In genomic region chr16:57083469-57083868, GRCh38 we compare ENCODE assay signal across 8 cellular contexts. TPM values are rescaled to one million over a fixed set of nuclear protein-coding genes. Genes with fewer than 3 reads are reported as not detected.
DNase-seq lines count a peak whose midpoint lies in the region; ATAC-seq, FAIRE-seq and TF ChIP-seq lines count a peak whose summit lies in the region.
"Had no signal": no experiment of that assay in that cellular context is flagged by ENCODE, and none has a peak within 500 bp of the region (broad histone marks: within the 10 kb centered on the region; RNA-seq: fewer than 3 reads in every experiment).

No MANE protein-coding gene starts in this region.

- no peak overlapping the region for H2BK120ac ChIP-seq in H1 (replicated peaks; ENCODE audit: low read depth, low read length)

- H3K4me1 ChIP-seq in HepG2 (ENCODE audit: insufficient read depth, low read length) (peaks cover 15% of the 10 kb centered on the region), right lobe of liver (peaks cover 0 to 9% (median 2%) of the 10 kb centered on the region in 4 donors), H1 (replicated peaks in 1 of 4; ENCODE audit: control insufficient read depth in 3 of 4, insufficient read depth in 4 of 4, low read length in 3 of 4) (peaks cover 0 to 2% (median 0%) of the 10 kb centered on the region in 4 experiments; a peak in 1 of 7 replicates), MM.1S (ENCODE audit: low read length) (no peaks in the 10 kb centered on the region), mucosa of descending colon (ENCODE audit: low read depth) (peaks cover 3% of the 10 kb centered on the region)

- H3K18ac ChIP-seq in H1 (ENCODE audit: extremely low read depth, low read length): no peak overlapping the region

- H3K79me2 ChIP-seq in HepG2 (ENCODE audit: insufficient read depth, low read length) (no peaks in the 10 kb centered on the region), H1 (ENCODE audit: control insufficient read depth in 1 of 2, insufficient read depth in 2 of 2, low read length in 2 of 2) (no peaks in the 10 kb centered on the region), MM.1S (ENCODE audit: low read length) (no peaks in the 10 kb centered on the region)

- no peaks in the 10 kb centered on the region for H4K20me1 ChIP-seq in HepG2 (ENCODE audit: insufficient read depth, low read length)
- no peaks in the 10 kb centered on the region for H4K20me1 ChIP-seq in H1 (replicated peaks in 1 of 2; ENCODE audit: control insufficient read depth in 1 of 2, insufficient read depth in 2 of 2, low read length in 2 of 2)
- H4K20me1 ChIP-seq in MM.1S (ENCODE audit: insufficient read depth, low read length): no peaks in the 10 kb centered on the region

- H3K27me3 ChIP-seq in HepG2 (ENCODE audit: control insufficient read depth in 1 of 2, insufficient read depth in 2 of 2, low read length in 2 of 2) (peaks cover 2 to 30% of the 10 kb centered on the region in 2 experiments), right lobe of liver (no peaks in the 10 kb centered on the region), HL-60 (ENCODE audit: insufficient read depth, poor library complexity, severe bottlenecking) (no peaks in the 10 kb centered on the region), H1 (replicated peaks in 1 of 4; ENCODE audit: control insufficient read depth in 3 of 4, extremely low read depth in 1 of 4, insufficient read depth in 3 of 4, low read length in 3 of 4) (no peaks in the 10 kb centered on the region), MM.1S (replicated peaks; ENCODE audit: insufficient read depth, low read length) (no peaks in the 10 kb centered on the region; the same call in 1 of the 2 replicates)

- no peaks in the 10 kb centered on the region for H3K79me1 ChIP-seq in H1 (ENCODE audit: low read depth, low read length)

- no peak overlapping the region for H2BK20ac ChIP-seq in H1 (ENCODE audit: low read length)

- 46% methylated on average over 8 of the region's 8 CpGs for WGBS in HepG2 (ENCODE audit: low lambda C conversion rate)
- 43% methylated on average over 1 of the region's 8 CpGs for WGBS in right lobe of liver (ENCODE audit: insufficient coverage, low coverage, low lambda C conversion rate, missing lambda C conversion rate)
- 72% methylated on average over 8 of the region's 8 CpGs; no CpG with 5 or more reads in 1 of the 2 experiments for WGBS in H1 (ENCODE audit: extremely low coverage in 1 of 2, insufficient coverage in 1 of 2, insufficient read length in 1 of 2, insufficient replicate concordance in 2 of 2, low coverage in 1 of 2, low lambda C conversion rate in 2 of 2, missing lambda C conversion rate in 1 of 2), 2 experiments

- H3K36me3 ChIP-seq in HepG2 (replicated peaks in 1 of 2; ENCODE audit: control insufficient read depth in 1 of 2, insufficient read depth in 2 of 2, low read length in 2 of 2): no peaks in the 10 kb centered on the region
- H3K36me3 ChIP-seq in right lobe of liver: no peaks in the 10 kb centered on the region
- no peaks in the 10 kb centered on the region for H3K36me3 ChIP-seq in H1 (ENCODE audit: control insufficient read depth in 2 of 4, insufficient read depth in 4 of 4, low read length in 3 of 4)
- no peaks in the 10 kb centered on the region for H3K36me3 ChIP-seq in MM.1S (replicated peaks; ENCODE audit: insufficient read depth, low read length)
- H3K36me3 ChIP-seq in mucosa of descending colon (ENCODE audit: low read depth): no peaks in the 10 kb centered on the region

- H3F3A ChIP-seq in MM.1S (ENCODE audit: insufficient read depth, low read length): no peaks in the 10 kb centered on the region

- H2BK12ac ChIP-seq in H1 (ENCODE audit: low read depth, low read length): no peak overlapping the region

- no peak overlapping the region for H2BK5ac ChIP-seq in H1 (ENCODE audit: low read depth, low read length)

- TF ChIP-seq CTCF in HepG2 (CRISPR knock-in tag; IDR thresholded peaks at IDR 0.05) (no peak), right lobe of liver (IDR thresholded peaks at IDR 0.05) (no peak), HL-60 (IDR thresholded peaks at IDR 0.05; ENCODE audit: insufficient read depth, low read length) (no peak), H1 (IDR thresholded peaks at IDR 0.05; ENCODE audit: control extremely low read depth in 1 of 3, insufficient read depth in 1 of 3, low read depth in 1 of 3, low read length in 3 of 3) (no peak), MM.1S (IDR thresholded peaks at IDR 0.05; ENCODE audit: low read length) (no peak), mucosa of descending colon (IDR thresholded peaks at IDR 0.05) (no peak)

- no peak overlapping the region for H4K8ac ChIP-seq in H1 (ENCODE audit: extremely low read depth, insufficient read depth, low read length)

- H3K4me2 ChIP-seq in HepG2 (ENCODE audit: low read depth, low read length): 0 out of 2 replicates have a peak overlapping the region, but pooled peaks have one; percentile 21
- no peak overlapping the region for H3K4me2 ChIP-seq in H1 (ENCODE audit: insufficient read depth in 1 of 2, low read depth in 2 of 2, low read length in 2 of 2)
- H3K4me2 ChIP-seq in MM.1S (ENCODE audit: low read depth, low read length): no peak overlapping the region

- 0 out of 2 replicates have a peak overlapping the region, but pooled peaks have one; percentile 53 for H2BK15ac ChIP-seq in H1 (ENCODE audit: low read length)

- BruUV-seq in HepG2 (replicated peaks; lab: Mats Ljungman, UMichigan): no TSS peak

- intact Hi-C loops in HepG2 (cut with micrococcal nuclease; ENCODE audit: unreplicated experiment): loop anchor here (5.0 to 10.0 kb wide), 2 partner anchors 199 to 331 kb away; partner anchors contain the start of gene PLLP
- intact Hi-C loops in right lobe of liver (cut with DNase I): loop anchor here in 1 of 2 donors (10.0 kb wide), 2 partner anchors 81 to 211 kb away; no protein-coding TSS in a partner anchor
- intact Hi-C loops in mucosa of descending colon (cut with DNase I, micrococcal nuclease): loop anchor here in 1 of 2 donors (10.0 kb wide), 1 partner anchor 81 kb away; no protein-coding TSS in a partner anchor

- ATAC-seq in HepG2 (no peak), right lobe of liver (no peak), mucosa of descending colon (no peak), GM18861 (IDR thresholded peaks at IDR 0.05; ENCODE audit: unreplicated experiment) (no peak)

- H2AFZ ChIP-seq in HepG2 (ENCODE audit: low read length): no peak overlapping the region
- H2AFZ ChIP-seq in H1 (ENCODE audit: low read length): no peak overlapping the region
- H2AFZ ChIP-seq in MM.1S (ENCODE audit: low read length): no peak overlapping the region

- TF ChIP-seq POLR2A in HepG2 (IDR thresholded peaks at IDR 0.05; ENCODE audit: insufficient read depth in 1 of 2, low read depth in 2 of 2, low read length in 2 of 2) (no peak), right lobe of liver (IDR thresholded peaks at IDR 0.05) (no peak), H1 (IDR thresholded peaks at IDR 0.05; ENCODE audit: control extremely low read depth in 1 of 2, low read depth in 2 of 2, low read length in 2 of 2) (no peak)

- H3K27ac ChIP-seq in HepG2 (ENCODE audit: extremely low read length, insufficient read depth, low read length): no peak overlapping the region
- H3K27ac ChIP-seq in right lobe of liver: no peak overlapping the region
- H3K27ac ChIP-seq in HL-60 (replicated peaks): peak overlapping the region; percentile 89
- no peak overlapping the region for H3K27ac ChIP-seq in H1 (ENCODE audit: low read depth, low read length)
- no peak overlapping the region for H3K27ac ChIP-seq in MM.1S (ENCODE audit: low read length)

- TF ChIP-seq RAD21 in HepG2 (CRISPR knock-in tag; IDR thresholded peaks at IDR 0.05) (no peak), H1 (IDR thresholded peaks at IDR 0.05 in 1 of 2, conservative IDR thresholded peaks at IDR 0.05 in 1 of 2; ENCODE audit: low read depth in 2 of 2, low read length in 2 of 2) (no peak)

- in situ Hi-C loops in HepG2 (cut with HindIII; ENCODE audit: extremely low pct_ligation_motif_present, low pct_unique_long_range_greater_than_20kb): loop anchor here (10.0 kb wide), 1 partner anchor 211 kb away; no protein-coding TSS in a partner anchor

- H3K9me2 ChIP-seq in MM.1S (replicated peaks; ENCODE audit: insufficient read depth, low read length): no peaks in the 10 kb centered on the region

- H3K9ac ChIP-seq in HepG2 (ENCODE audit: insufficient read depth, low read depth, low read length) (no peak overlapping the region), H1 (replicated peaks in 1 of 4; ENCODE audit: extremely low read depth in 1 of 4, low read depth in 3 of 4, low read length in 3 of 4) (no peak overlapping the region), MM.1S (ENCODE audit: low read length) (no peak overlapping the region)

- FAIRE-seq in HepG2 (lab: Jason Lieb, UNC) (peak; percentile 56), H1 (lab: Jason Lieb, UNC) (no peak)

- H4K91ac ChIP-seq in H1 (replicated peaks; ENCODE audit: insufficient read length, low read length): no peak overlapping the region

- no peak overlapping the region for H3K56ac ChIP-seq in H1 (replicated peaks; ENCODE audit: insufficient read length, low read depth, low read length)

- H3K23ac ChIP-seq in H1 (ENCODE audit: insufficient read length): no peak overlapping the region

- DNase-seq in HepG2 (ENCODE audit: low spot score) (no peak), right lobe of liver (no peak), HL-60 (ENCODE audit: low read depth in 1 of 2, low spot score in 1 of 2) (no peak), H1 (ENCODE audit: low read depth in 1 of 2, low spot score in 2 of 2) (no peak), MM.1S (no peak), mucosa of descending colon (no peak)
- DNase-seq: NCI-H187 had no signal

- H3K9me3 ChIP-seq in HepG2 (ENCODE audit: low read length) (no peaks in the 10 kb centered on the region), right lobe of liver (no peaks in the 10 kb centered on the region), H1 (ENCODE audit: insufficient read depth in 2 of 2, low read depth in 1 of 2, low read length in 1 of 2) (no peaks in the 10 kb centered on the region), MM.1S (replicated peaks; ENCODE audit: insufficient read depth, low read length) (no peaks in the 10 kb centered on the region), mucosa of descending colon (no peaks in the 10 kb centered on the region)

- H3K4me3 ChIP-seq in HepG2 (replicated peaks in 1 of 3; ENCODE audit: insufficient read depth in 1 of 3, low read depth in 2 of 3, low read length in 3 of 3) (no peak overlapping the region), right lobe of liver (no peak overlapping the region), HL-60 (replicated peaks; ENCODE audit: insufficient read depth, low read length) (no peak overlapping the region), H1 (ENCODE audit: extremely low read depth in 1 of 4, insufficient read depth in 2 of 4, low read depth in 3 of 4, low read length in 4 of 4) (no peak overlapping the region), MM.1S (ENCODE audit: low read length) (no peak overlapping the region), mucosa of descending colon (no peak overlapping the region)

- H4K5ac ChIP-seq in H1 (ENCODE audit: insufficient read length, low read depth, low read length): no peak overlapping the region

- TF ChIP-seq EP300 in HepG2 (IDR thresholded peaks at IDR 0.05; ENCODE audit: low read depth in 2 of 2, low read length in 2 of 2) (no peak), HepG2 (CRISPR knock-in tag; IDR thresholded peaks at IDR 0.05; ENCODE audit: borderline replicate concordance) (no peak), H1 (IDR thresholded peaks at IDR 0.05; ENCODE audit: borderline replicate concordance in 1 of 2, low read depth in 2 of 2, low read length in 2 of 2) (no peak)

- CTCF ChIA-PET in HepG2 (lab: Yijun Ruan, JAX; ENCODE audit: low intra/inter-chr PET ratio, low total read pairs) (interaction anchor here (0.8 to 1.7 kb wide), 6 partner anchors 85 to 339 kb away, joined by 3 to 16 read pairs (median 4); no protein-coding TSS in a partner anchor), H1 (lab: Charles Lee; ENCODE audit: partially characterized antibody) (interaction anchor here (0.5 to 7.0 kb wide), 28 partner anchors 7 to 1618 kb away, joined by 3 to 100 read pairs (median 4); partner anchors contain the start of gene CPNE2)

- H3K14ac ChIP-seq in H1 (ENCODE audit: insufficient read length): no peak overlapping the region

- H3K23me2 ChIP-seq in H1 (ENCODE audit: low read depth, low read length): no peaks in the 10 kb centered on the region

- POLR2A ChIA-PET in HepG2 (lab: Yijun Ruan, JAX) (interaction anchor here (1.2 kb wide), 1 partner anchor 162 kb away, joined by 3 read pairs; the partner anchor contains the start of gene ARL2BP), H1 (lab: Charles Lee; ENCODE audit: partially characterized antibody) (interaction anchor here (1.1 kb wide), 1 partner anchor 71 kb away, joined by 3 read pairs; no protein-coding TSS in a partner anchor)

- no peak overlapping the region for H3K4ac ChIP-seq in H1 (replicated peaks; ENCODE audit: insufficient read length, low read depth, low read length)

- H2AK5ac ChIP-seq in H1 (ENCODE audit: low read depth, low read length): no peak overlapping the region

RNA-seq across cellular contexts. Expression of gene CPNE2, which starts 8.9 kb away (rescaled TPM):
- 8.0 and 10.6 TPM in 2 replicates for total RNA-seq in HepG2 (2016; rRNA removed; fragmentation: Illumina TruSeq; extraction: Trizol)
- total RNA-seq in HepG2 (2016; cell fraction: cytosol; rRNA removed; fragmentation: Illumina TruSeq; extraction: Trizol; ENCODE audit: low read depth): 10.8 and 13.6 TPM in 2 replicates
- total RNA-seq in HepG2 (2016; cell fraction: insoluble cytoplasmic fraction; rRNA removed; fragmentation: Illumina TruSeq; extraction: Trizol): 8.2 and 9.0 TPM in 2 replicates
- 20.7 and 21.8 TPM in 2 replicates for total RNA-seq in HepG2 (2016; cell fraction: membrane; rRNA removed; fragmentation: Illumina TruSeq; extraction: Trizol)
- total RNA-seq in HepG2 (2016; cell fraction: nucleus; rRNA removed; fragmentation: Illumina TruSeq; extraction: Trizol): 5.8 and 6.8 TPM in 2 replicates
- polyA plus RNA-seq in HepG2 (2011; rRNA removed): 23.3 and 33.2 TPM in 2 replicates
- polyA plus RNA-seq in HepG2 (2011; cell fraction: cytosol; rRNA removed): 24.9 and 25.8 TPM in 2 replicates
- polyA plus RNA-seq in HepG2 (2011; cell fraction: nucleus; rRNA removed): 13.9 and 16.9 TPM in 2 replicates
- 6.6 and 13.1 TPM in 2 replicates for polyA plus RNA-seq in HepG2 (2012)
- 21.1 and 23.1 TPM in 2 replicates for polyA plus RNA-seq in HepG2 (2016; cell fraction: cytosol; fragmentation: Illumina TruSeq; extraction: Trizol; ENCODE audit: low read depth)
- 12.5 and 15.2 TPM in 2 replicates for polyA plus RNA-seq in HepG2 (2016; cell fraction: insoluble cytoplasmic fraction; fragmentation: Illumina TruSeq; extraction: Trizol; ENCODE audit: low read depth)
- 35.9 and 37.0 TPM in 2 replicates for polyA plus RNA-seq in HepG2 (2016; cell fraction: membrane; fragmentation: Illumina TruSeq; extraction: Trizol; ENCODE audit: low read depth)
- polyA plus RNA-seq in HepG2 (2016; cell fraction: nucleus; fragmentation: Illumina TruSeq; extraction: Trizol; ENCODE audit: insufficient read depth, low read depth): 13.9 and 15.0 TPM in 2 replicates
- polyA minus RNA-seq in HepG2 (2011; rRNA and poly(A)+ RNA removed; ENCODE audit: low replicate concordance): 37.9 and 50.4 TPM in 2 replicates
- polyA minus RNA-seq in HepG2 (2011; cell fraction: cytosol; rRNA and poly(A)+ RNA removed): 6.5 and 10.1 TPM in 2 replicates
- polyA minus RNA-seq in HepG2 (2011; cell fraction: nucleus; rRNA and poly(A)+ RNA removed): 6.3 and 10.9 TPM in 2 replicates
- total RNA-seq in right lobe of liver: 10 to 100 TPM in 3 of 6 experiments, 1 to 10 TPM in 3; 4.0 to 10.9 (median 9.7) TPM
- 10.6 and 11.6 TPM in 2 replicates for total RNA-seq in H1 (2021; fragmentation: NEBNext Ultra II Directional; extraction: Animal tissue kit (Norgen Biotek cat#: 25700))
- 38.0 and 39.5 TPM in 2 replicates for polyA plus RNA-seq in H1 (2011; rRNA removed)
- polyA plus RNA-seq in H1 (2011; cell fraction: cytosol; rRNA removed): 23.2 TPM
- 22.3 TPM for polyA plus RNA-seq in H1 (2011; cell fraction: nucleus; rRNA removed)
- 11.1 to 18.8 TPM (median 16.3 TPM) in 4 replicates for polyA plus RNA-seq in H1 (2012, experiment 1 of 2)
- 20.5 TPM for polyA plus RNA-seq in H1 (2012, experiment 2 of 2)
- polyA plus RNA-seq in H1 (2013, experiment 1 of 2): 26.2 TPM
- polyA plus RNA-seq in H1 (2013, experiment 2 of 2): 24.6 TPM
- 16.1 and 18.7 TPM in 2 replicates for polyA minus RNA-seq in H1 (2011; rRNA and poly(A)+ RNA removed)
- 11.2 TPM for polyA minus RNA-seq in H1 (2011; cell fraction: cytosol; rRNA and poly(A)+ RNA removed)
- polyA minus RNA-seq in H1 (2011; cell fraction: nucleus; rRNA and poly(A)+ RNA removed): 9.8 TPM
- total RNA-seq in mucosa of descending colon: 10 to 100 TPM; 48.7 to 77.0 (median 52.5) TPM
